Comparison of ENCODE assay signal across 8 cellular contexts in genomic region chr15:55526559-55527036, GRCh38. TPM values are rescaled to one million over a fixed set of nuclear protein-coding genes. Genes with fewer than 3 reads are reported as not detected.
DNase-seq lines count a peak whose midpoint lies in the region; ATAC-seq and TF ChIP-seq lines count a peak whose summit lies in the region.

No MANE protein-coding gene starts in this region.

- H3K27me3 ChIP-seq in RWPE2 (ENCODE audit: insufficient read depth, poor library complexity, severe bottlenecking), result peaks cover 7% of the 10 kb centered on the region
- no peaks in the 10 kb centered on the region for H3K27me3 ChIP-seq in neuronal stem cell (ENCODE audit: control insufficient read depth in 3 of 3, insufficient read depth in 3 of 3, low read depth in 1 of 3, low read length in 3 of 3)

- peak overlapping the region; percentile 61 for H2BK15ac ChIP-seq in neuronal stem cell (ENCODE audit: low read length)

- peak; percentile 35 to 48 for ATAC-seq in activated CD4-positive, CD25-positive, alpha-beta regulatory T cell treated with anti-CD3 and anti-CD28 coated beads, Interleukin-2, amount 50 U/mL, for 24 hours
- peak; percentile 65 for ATAC-seq in RWPE2 (ENCODE audit: low read depth)

- peak overlapping the region; percentile 92 for H4K8ac ChIP-seq in neuronal stem cell (ENCODE audit: low read depth, low read length)

- no peak overlapping the region for H4K91ac ChIP-seq in neuronal stem cell (ENCODE audit: low read depth, low read length, poor library complexity)

- peak overlapping the region; percentile 30 for H3K9ac ChIP-seq in neuronal stem cell (ENCODE audit: low read depth, low read length, poor library complexity)

- H3K4ac ChIP-seq in neuronal stem cell (ENCODE audit: low read length), result peak overlapping the region; percentile 44

- H3K27me3 Mint-ChIP-seq in endothelial cell (ENCODE audit: unreplicated experiment), result peaks cover 2% of the 10 kb centered on the region

- H3K18ac ChIP-seq in neuronal stem cell (ENCODE audit: low read length), result peak overlapping the region; percentile 70

- peak overlapping the region; percentile 46 for H2AK5ac ChIP-seq in neuronal stem cell (ENCODE audit: low read depth, low read length)

- TF ChIP-seq CTCF in RWPE2 (IDR thresholded peaks at IDR 0.05; ENCODE audit: poor library complexity, severe bottlenecking) (peak; percentile 84), endothelial cell (IDR thresholded peaks at IDR 0.05; ENCODE audit: unreplicated experiment) (peak; percentile 71)

- no peak overlapping the region for H3K4me2 ChIP-seq in neuronal stem cell (ENCODE audit: insufficient read depth, low read length, poor library complexity, severe bottlenecking)

- no peak overlapping the region for H3K4me3 Mint-ChIP-seq in endothelial cell (ENCODE audit: unreplicated experiment)

- no peak overlapping the region for H2BK120ac ChIP-seq in neuronal stem cell (ENCODE audit: low read depth, low read length)

- H3K36me3 ChIP-seq in RWPE2 (ENCODE audit: low read depth), result no peaks in the 10 kb centered on the region
- no peaks in the 10 kb centered on the region for H3K36me3 ChIP-seq in neuronal stem cell (replicated peaks in 1 of 2; ENCODE audit: control insufficient read depth in 2 of 2, insufficient read depth in 2 of 2, low read length in 2 of 2)

- H3K9me3 ChIP-seq in RWPE2 (ENCODE audit: severe bottlenecking), result no peaks in the 10 kb centered on the region
- peaks cover 4 to 19% of the 10 kb centered on the region in 2 donors for H3K9me3 ChIP-seq in neuronal stem cell (replicated peaks in 1 of 2; ENCODE audit: control insufficient read depth in 2 of 2, insufficient read depth in 1 of 2, low read depth in 1 of 2, low read length in 2 of 2)

- H3K4me1 ChIP-seq in RWPE2 (ENCODE audit: insufficient read depth, poor library complexity, severe bottlenecking) (no peaks in the 10 kb centered on the region), neuronal stem cell (ENCODE audit: control insufficient read depth in 2 of 2, insufficient read depth in 1 of 2, low read depth in 1 of 2, low read length in 2 of 2) (no peaks in the 10 kb centered on the region)

- no peaks in the 10 kb centered on the region for H3K36me3 Mint-ChIP-seq in endothelial cell (ENCODE audit: low read depth, unreplicated experiment)

- H3K27ac Mint-ChIP-seq in endothelial cell (ENCODE audit: unreplicated experiment), result no peak overlapping the region

- H3K9me3 Mint-ChIP-seq in endothelial cell (ENCODE audit: unreplicated experiment), result no peaks in the 10 kb centered on the region

- no peak overlapping the region for H2BK5ac ChIP-seq in neuronal stem cell (ENCODE audit: low read length)

- no peak for DNase-seq in activated CD4-positive, CD25-positive, alpha-beta regulatory T cell treated with anti-CD3 and anti-CD28 coated beads, Interleukin-2, amount 50 U/mL, for 72 hours
- DNase-seq in GM19240 (ENCODE audit: insufficient read length, low spot score) (peak; percentile 16), HK-2 (ENCODE audit: unreplicated experiment) (peak; percentile 24), RWPE2 (ENCODE audit: low spot score) (no peak), endothelial cell (ENCODE audit: low spot score) (no peak), neuronal stem cell (ENCODE audit: low spot score) (no peak), mucosa of gallbladder (ENCODE audit: low spot score) (no peak)

- no peak overlapping the region for H3K4me3 ChIP-seq in RWPE2 (ENCODE audit: severe bottlenecking)
- H3K4me3 ChIP-seq in neuronal stem cell (ENCODE audit: low read length in 2 of 2), result no peak overlapping the region

- no peak overlapping the region for H2BK12ac ChIP-seq in neuronal stem cell (ENCODE audit: low read length)

- H3K79me1 ChIP-seq in neuronal stem cell (ENCODE audit: low read depth, low read length), result peaks cover 1% of the 10 kb centered on the region

- no CpG with 5 or more reads among the region's 7 CpGs for WGBS in neuronal stem cell (ENCODE audit: extremely low coverage in 2 of 2, insufficient read length in 2 of 2, insufficient replicate concordance in 1 of 2), 2 donors

- peak overlapping the region; percentile 82 for H2AFZ ChIP-seq in neuronal stem cell (ENCODE audit: low read length)

- H3K4me1 Mint-ChIP-seq in endothelial cell (ENCODE audit: unreplicated experiment), result peaks cover 6% of the 10 kb centered on the region

- H3K27ac ChIP-seq in RWPE2 (ENCODE audit: poor library complexity, severe bottlenecking), result no peak overlapping the region
- no peak overlapping the region for H3K27ac ChIP-seq in neuronal stem cell (replicated peaks; ENCODE audit: low read length)

- no peak overlapping the region for H3K14ac ChIP-seq in neuronal stem cell (ENCODE audit: low read length)

- H3K23ac ChIP-seq in neuronal stem cell (ENCODE audit: low read depth, low read length, poor library complexity), result no peak overlapping the region

RNA-seq across cellular contexts. Expression of gene DNAAF4, which starts 18.6 kb away (rescaled TPM):
- total RNA-seq in endothelial cell (ENCODE audit: unreplicated experiment) (5.6 TPM), mucosa of gallbladder (2.9 TPM)
- 9.3 TPM for polyA plus RNA-seq in neuronal stem cell (2013, experiment 1 of 2)
- 10.0 TPM for polyA plus RNA-seq in neuronal stem cell (2013, experiment 2 of 2)

Comparison
In these comparisons a context has a peak if more than half of its experiments do, and no peak if none do; other contexts are left out.
1. DNase-seq: peak in GM19240 (single experiment) and HK-2 (single experiment); none in activated CD4-positive, CD25-positive, alpha-beta regulatory T cell treated with anti-CD3 and anti-CD28 coated beads, Interleukin-2, amount 50 U/mL, for 72 hours (single experiment), RWPE2 (single experiment), endothelial cell (single experiment), neuronal stem cell (single experiment) and mucosa of gallbladder (single experiment).